Comparison of ENCODE assay signal across 1 cellular context in the genomic region with DNA sequence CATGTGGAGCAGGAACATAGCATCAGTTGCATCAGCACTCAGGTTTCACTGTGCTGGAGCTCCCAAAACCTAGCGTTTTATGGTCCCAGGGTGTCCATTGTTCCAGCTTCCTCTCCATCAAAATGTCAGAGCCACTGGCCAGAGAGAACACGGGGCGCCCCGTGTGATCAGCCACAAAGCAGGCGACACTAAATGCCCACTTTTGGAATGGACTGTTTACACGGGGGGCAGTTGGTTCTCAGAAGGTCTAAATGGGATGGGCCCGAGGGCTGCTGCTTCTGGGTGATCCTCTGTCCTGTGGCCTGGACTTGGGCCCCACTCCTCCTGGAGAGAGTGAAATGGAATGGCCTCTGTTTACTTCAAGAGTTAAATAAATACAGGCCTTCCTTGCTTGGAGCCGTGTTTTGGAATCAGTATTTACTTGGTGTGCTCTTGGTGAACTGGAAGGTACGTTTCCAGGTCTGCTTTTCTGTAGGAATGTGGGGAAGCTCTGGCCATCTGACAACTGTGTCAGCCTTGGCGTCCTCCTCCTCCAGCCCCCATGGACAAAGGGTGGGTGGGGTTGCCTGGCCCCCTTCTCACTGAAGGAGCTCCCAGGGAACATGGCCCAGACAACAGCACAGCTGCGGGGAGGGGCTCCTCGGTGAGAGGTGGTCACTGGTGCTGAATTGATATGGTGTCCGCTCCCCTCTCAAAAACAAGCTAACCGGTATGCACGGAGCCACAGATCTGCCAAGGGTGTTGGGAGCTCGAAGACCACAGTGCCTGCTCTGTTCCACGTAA.
A peak's percentile ranks its signal among the peaks of the same experiment; 100 is the strongest.
TF ChIP-seq lines count a peak whose summit lies in the region.

No MANE protein-coding gene starts in this region.

TF ChIP-seq in HepG2, 621 proteins besides CTCF, POLR2A, EP300 and RAD21 (continued from another document and continues in another):
- TF ChIP-seq, protein P1, sequence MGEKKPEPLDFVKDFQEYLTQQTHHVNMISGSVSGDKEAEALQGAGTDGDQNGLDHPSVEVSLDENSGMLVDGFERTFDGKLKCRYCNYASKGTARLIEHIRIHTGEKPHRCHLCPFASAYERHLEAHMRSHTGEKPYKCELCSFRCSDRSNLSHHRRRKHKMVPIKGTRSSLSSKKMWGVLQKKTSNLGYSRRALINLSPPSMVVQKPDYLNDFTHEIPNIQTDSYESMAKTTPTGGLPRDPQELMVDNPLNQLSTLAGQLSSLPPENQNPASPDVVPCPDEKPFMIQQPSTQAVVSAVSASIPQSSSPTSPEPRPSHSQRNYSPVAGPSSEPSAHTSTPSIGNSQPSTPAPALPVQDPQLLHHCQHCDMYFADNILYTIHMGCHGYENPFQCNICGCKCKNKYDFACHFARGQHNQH (CRISPR knock-in tag; IDR thresholded peaks at IDR 0.05) = 0 out of 2 replicates have a peak, but pooled peaks have one; percentile 57
- TF ChIP-seq THAP8 (CRISPR knock-in tag; IDR thresholded peaks at IDR 0.05; ENCODE audit: borderline replicate concordance) (no peak), AGO1 (IDR thresholded peaks at IDR 0.05; ENCODE audit: low read depth, low read length, poor library complexity, severe bottlenecking) (no peak), ZNF563 (CRISPR knock-in tag; IDR thresholded peaks at IDR 0.05) (peak; percentile 19; the same call in 1 of the 2 replicates), SIN3B (IDR thresholded peaks at IDR 0.05; ENCODE audit: low read length) (no peak), MEIS2 (CRISPR knock-in tag; IDR thresholded peaks at IDR 0.05) (no peak), TAF15 (IDR thresholded peaks at IDR 0.05; ENCODE audit: low read depth, low read length, poor library complexity, severe bottlenecking) (no peak), ZNF546 (CRISPR knock-in tag; conservative IDR thresholded peaks at IDR 0.05) (no peak), PHF20 (CRISPR knock-in tag; IDR thresholded peaks at IDR 0.05) (no peak), TCF7 (IDR thresholded peaks at IDR 0.05; ENCODE audit: low read depth) (no peak), STAT6 (CRISPR knock-in tag; IDR thresholded peaks at IDR 0.05; ENCODE audit: borderline replicate concordance) (no peak; the same call in 1 of the 2 replicates), RFX3 (CRISPR knock-in tag; IDR thresholded peaks at IDR 0.05) (0 out of 2 replicates have a peak, but pooled peaks have one; percentile 16), ZSCAN5A (CRISPR knock-in tag; IDR thresholded peaks at IDR 0.05; ENCODE audit: borderline replicate concordance) (no peak), PAF1 (CRISPR knock-in tag; IDR thresholded peaks at IDR 0.05) (no peak), SKI (IDR thresholded peaks at IDR 0.05; ENCODE audit: partially characterized antibody) (peak; percentile 26), KLF12 (CRISPR knock-in tag; IDR thresholded peaks at IDR 0.05; ENCODE audit: borderline replicate concordance) (no peak), GZF1 (CRISPR knock-in tag; IDR thresholded peaks at IDR 0.05) (no peak), CHD4 (IDR thresholded peaks at IDR 0.05; ENCODE audit: borderline replicate concordance, low read length) (no peak), CENPT (CRISPR knock-in tag; IDR thresholded peaks at IDR 0.05; ENCODE audit: low read depth) (no peak), ZIK1 (CRISPR knock-in tag; IDR thresholded peaks at IDR 0.05; ENCODE audit: borderline replicate concordance, low read depth) (no peak), CBX2 (IDR thresholded peaks at IDR 0.05; ENCODE audit: low read depth, low read length) (no peak), CBX2 (CRISPR knock-in tag; IDR thresholded peaks at IDR 0.05; ENCODE audit: low read depth) (no peak), DRAP1 (CRISPR knock-in tag; IDR thresholded peaks at IDR 0.05) (no peak), FOXK1 (CRISPR knock-in tag; IDR thresholded peaks at IDR 0.05; ENCODE audit: borderline replicate concordance, low read depth) (peak; percentile 83), ZNF616 (CRISPR knock-in tag; IDR thresholded peaks at IDR 0.05; ENCODE audit: low read depth) (no peak), ZNF576 (CRISPR knock-in tag; IDR thresholded peaks at IDR 0.05) (no peak), MEF2D (CRISPR knock-in tag; IDR thresholded peaks at IDR 0.05) (peak; percentile 49; the same call in 1 of the 2 replicates), PPARG (CRISPR knock-in tag; conservative IDR thresholded peaks at IDR 0.05) (peak; percentile 63; the same call in 1 of the 2 replicates), FLYWCH1 (CRISPR knock-in tag; IDR thresholded peaks at IDR 0.05) (no peak), ZNF552 (CRISPR knock-in tag; IDR thresholded peaks at IDR 0.05; ENCODE audit: borderline replicate concordance) (no peak), ZNF558 (CRISPR knock-in tag; IDR thresholded peaks at IDR 0.05; ENCODE audit: borderline replicate concordance) (no peak)
- TF ChIP-seq, protein P2, sequence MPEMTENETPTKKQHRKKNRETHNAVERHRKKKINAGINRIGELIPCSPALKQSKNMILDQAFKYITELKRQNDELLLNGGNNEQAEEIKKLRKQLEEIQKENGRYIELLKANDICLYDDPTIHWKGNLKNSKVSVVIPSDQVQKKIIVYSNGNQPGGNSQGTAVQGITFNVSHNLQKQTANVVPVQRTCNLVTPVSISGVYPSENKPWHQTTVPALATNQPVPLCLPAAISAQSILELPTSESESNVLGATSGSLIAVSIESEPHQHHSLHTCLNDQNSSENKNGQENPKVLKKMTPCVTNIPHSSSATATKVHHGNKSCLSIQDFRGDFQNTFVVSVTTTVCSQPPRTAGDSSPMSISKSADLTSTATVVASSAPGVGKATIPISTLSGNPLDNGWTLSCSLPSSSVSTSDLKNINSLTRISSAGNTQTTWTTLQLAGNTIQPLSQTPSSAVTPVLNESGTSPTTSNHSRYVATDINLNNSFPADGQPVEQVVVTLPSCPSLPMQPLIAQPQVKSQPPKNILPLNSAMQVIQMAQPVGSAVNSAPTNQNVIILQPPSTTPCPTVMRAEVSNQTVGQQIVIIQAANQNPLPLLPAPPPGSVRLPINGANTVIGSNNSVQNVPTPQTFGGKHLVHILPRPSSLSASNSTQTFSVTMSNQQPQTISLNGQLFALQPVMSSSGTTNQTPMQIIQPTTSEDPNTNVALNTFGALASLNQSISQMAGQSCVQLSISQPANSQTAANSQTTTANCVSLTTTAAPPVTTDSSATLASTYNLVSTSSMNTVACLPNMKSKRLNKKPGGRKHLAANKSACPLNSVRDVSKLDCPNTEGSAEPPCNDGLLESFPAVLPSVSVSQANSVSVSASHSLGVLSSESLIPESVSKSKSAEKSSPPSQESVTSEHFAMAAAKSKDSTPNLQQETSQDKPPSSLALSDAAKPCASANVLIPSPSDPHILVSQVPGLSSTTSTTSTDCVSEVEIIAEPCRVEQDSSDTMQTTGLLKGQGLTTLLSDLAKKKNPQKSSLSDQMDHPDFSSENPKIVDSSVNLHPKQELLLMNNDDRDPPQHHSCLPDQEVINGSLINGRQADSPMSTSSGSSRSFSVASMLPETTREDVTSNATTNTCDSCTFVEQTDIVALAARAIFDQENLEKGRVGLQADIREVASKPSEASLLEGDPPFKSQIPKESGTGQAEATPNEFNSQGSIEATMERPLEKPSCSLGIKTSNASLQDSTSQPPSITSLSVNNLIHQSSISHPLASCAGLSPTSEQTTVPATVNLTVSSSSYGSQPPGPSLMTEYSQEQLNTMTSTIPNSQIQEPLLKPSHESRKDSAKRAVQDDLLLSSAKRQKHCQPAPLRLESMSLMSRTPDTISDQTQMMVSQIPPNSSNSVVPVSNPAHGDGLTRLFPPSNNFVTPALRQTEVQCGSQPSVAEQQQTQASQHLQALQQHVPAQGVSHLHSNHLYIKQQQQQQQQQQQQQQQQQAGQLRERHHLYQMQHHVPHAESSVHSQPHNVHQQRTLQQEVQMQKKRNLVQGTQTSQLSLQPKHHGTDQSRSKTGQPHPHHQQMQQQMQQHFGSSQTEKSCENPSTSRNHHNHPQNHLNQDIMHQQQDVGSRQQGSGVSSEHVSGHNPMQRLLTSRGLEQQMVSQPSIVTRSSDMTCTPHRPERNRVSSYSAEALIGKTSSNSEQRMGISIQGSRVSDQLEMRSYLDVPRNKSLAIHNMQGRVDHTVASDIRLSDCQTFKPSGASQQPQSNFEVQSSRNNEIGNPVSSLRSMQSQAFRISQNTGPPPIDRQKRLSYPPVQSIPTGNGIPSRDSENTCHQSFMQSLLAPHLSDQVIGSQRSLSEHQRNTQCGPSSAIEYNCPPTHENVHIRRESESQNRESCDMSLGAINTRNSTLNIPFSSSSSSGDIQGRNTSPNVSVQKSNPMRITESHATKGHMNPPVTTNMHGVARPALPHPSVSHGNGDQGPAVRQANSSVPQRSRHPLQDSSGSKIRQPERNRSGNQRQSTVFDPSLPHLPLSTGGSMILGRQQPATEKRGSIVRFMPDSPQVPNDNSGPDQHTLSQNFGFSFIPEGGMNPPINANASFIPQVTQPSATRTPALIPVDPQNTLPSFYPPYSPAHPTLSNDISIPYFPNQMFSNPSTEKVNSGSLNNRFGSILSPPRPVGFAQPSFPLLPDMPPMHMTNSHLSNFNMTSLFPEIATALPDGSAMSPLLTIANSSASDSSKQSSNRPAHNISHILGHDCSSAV (CRISPR knock-in tag; IDR thresholded peaks at IDR 0.05; ENCODE audit: borderline replicate concordance) = no peak
- TF ChIP-seq, protein P3, sequence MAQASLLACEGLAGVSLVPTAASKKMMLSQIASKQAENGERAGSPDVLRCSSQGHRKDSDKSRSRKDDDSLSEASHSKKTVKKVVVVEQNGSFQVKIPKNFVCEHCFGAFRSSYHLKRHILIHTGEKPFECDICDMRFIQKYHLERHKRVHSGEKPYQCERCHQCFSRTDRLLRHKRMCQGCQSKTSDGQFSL (CRISPR knock-in tag; IDR thresholded peaks at IDR 0.05) = no peak
- TF ChIP-seq, protein P4, sequence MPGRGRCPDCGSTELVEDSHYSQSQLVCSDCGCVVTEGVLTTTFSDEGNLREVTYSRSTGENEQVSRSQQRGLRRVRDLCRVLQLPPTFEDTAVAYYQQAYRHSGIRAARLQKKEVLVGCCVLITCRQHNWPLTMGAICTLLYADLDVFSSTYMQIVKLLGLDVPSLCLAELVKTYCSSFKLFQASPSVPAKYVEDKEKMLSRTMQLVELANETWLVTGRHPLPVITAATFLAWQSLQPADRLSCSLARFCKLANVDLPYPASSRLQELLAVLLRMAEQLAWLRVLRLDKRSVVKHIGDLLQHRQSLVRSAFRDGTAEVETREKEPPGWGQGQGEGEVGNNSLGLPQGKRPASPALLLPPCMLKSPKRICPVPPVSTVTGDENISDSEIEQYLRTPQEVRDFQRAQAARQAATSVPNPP (CRISPR knock-in tag; IDR thresholded peaks at IDR 0.05) = no peak
- TF ChIP-seq, protein P5, sequence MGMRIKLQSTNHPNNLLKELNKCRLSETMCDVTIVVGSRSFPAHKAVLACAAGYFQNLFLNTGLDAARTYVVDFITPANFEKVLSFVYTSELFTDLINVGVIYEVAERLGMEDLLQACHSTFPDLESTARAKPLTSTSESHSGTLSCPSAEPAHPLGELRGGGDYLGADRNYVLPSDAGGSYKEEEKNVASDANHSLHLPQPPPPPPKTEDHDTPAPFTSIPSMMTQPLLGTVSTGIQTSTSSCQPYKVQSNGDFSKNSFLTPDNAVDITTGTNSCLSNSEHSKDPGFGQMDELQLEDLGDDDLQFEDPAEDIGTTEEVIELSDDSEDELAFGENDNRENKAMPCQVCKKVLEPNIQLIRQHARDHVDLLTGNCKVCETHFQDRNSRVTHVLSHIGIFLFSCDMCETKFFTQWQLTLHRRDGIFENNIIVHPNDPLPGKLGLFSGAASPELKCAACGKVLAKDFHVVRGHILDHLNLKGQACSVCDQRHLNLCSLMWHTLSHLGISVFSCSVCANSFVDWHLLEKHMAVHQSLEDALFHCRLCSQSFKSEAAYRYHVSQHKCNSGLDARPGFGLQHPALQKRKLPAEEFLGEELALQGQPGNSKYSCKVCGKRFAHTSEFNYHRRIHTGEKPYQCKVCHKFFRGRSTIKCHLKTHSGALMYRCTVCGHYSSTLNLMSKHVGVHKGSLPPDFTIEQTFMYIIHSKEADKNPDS (CRISPR knock-in tag; IDR thresholded peaks at IDR 0.05) = no peak; the same call in 1 of the 2 replicates
